9 cellular contexts compared by ENCODE assay signal in genomic region chr15:89999676-90000174, GRCh38. TPM values are rescaled to one million over a fixed set of nuclear protein-coding genes. Genes with fewer than 3 reads are reported as not detected.
DNase-seq lines count a peak whose midpoint lies in the region; ATAC-seq, FAIRE-seq and TF ChIP-seq lines count a peak whose summit lies in the region.
"Had no signal": no experiment of that assay in that cellular context is flagged by ENCODE, and none has a peak within 500 bp of the region (broad histone marks: within the 10 kb centered on the region; RNA-seq: fewer than 3 reads in every experiment).

No MANE protein-coding gene starts in this region.

- H3K9me3 ChIP-seq in right cardiac atrium (ENCODE audit: control insufficient read depth, low read length): no peaks in the 10 kb centered on the region

- no peak overlapping the region; the same call in 1 of the 2 replicates for H2AFZ ChIP-seq in GM23338

- peaks cover 7% of the 10 kb centered on the region; the same call in 2 of the 3 replicates for H3K36me3 Mint-ChIP-seq in GM23338 (ENCODE audit: low read depth)
- H3K36me3 Mint-ChIP-seq in activated naive CD8-positive, alpha-beta T cell treated with anti-CD3 and anti-CD28 coated beads, Interleukin-2, amount 10 ng/mL, durations not matched to agents 7 days and 5 days: peaks cover 4% of the 10 kb centered on the region

- TF ChIP-seq POLR2A in GM12892 (IDR thresholded peaks at IDR 0.05; ENCODE audit: low read depth, low read length): no peak

- no peak for TF ChIP-seq CTCF in GM23338 (conservative IDR thresholded peaks at IDR 0.05; ENCODE audit: low read depth in 2 of 2)

- no peaks in the 10 kb centered on the region for H3K9me2 ChIP-seq in GM23338 (ENCODE audit: insufficient read depth)

- WGBS in right cardiac atrium: 30% methylated on average over 13 of the region's 13 CpGs

- POLR2A ChIA-PET in activated naive CD8-positive, alpha-beta T cell treated with anti-CD3 and anti-CD28 coated beads, Interleukin-2, amount 10 ng/mL, durations not matched to agents 7 days and 5 days (lab: Charles Lee): interaction anchor here (0.6 kb wide), 1 partner anchor 34 kb away, joined by 3 read pairs; no protein-coding TSS in a partner anchor

- intact Hi-C loops in right cardiac atrium (cut with DNase I): loop anchor here (5.0 to 10.0 kb wide), 2 partner anchors 65 to 73 kb away; no protein-coding TSS in a partner anchor

- peaks cover 35% of the 10 kb centered on the region for H3K27me3 Mint-ChIP-seq in GM23338 (ENCODE audit: insufficient read depth, low read depth, poor library complexity)
- H3K27me3 Mint-ChIP-seq in activated naive CD8-positive, alpha-beta T cell treated with anti-CD3 and anti-CD28 coated beads, Interleukin-2, amount 10 ng/mL, durations not matched to agents 7 days and 5 days: peaks cover 10% of the 10 kb centered on the region

- H3K4me3 ChIP-seq in GM23338: peak overlapping the region; percentile 67
- peak overlapping the region; percentile 97 for H3K4me3 ChIP-seq in right cardiac atrium (ENCODE audit: low read length)
- H3K4me3 ChIP-seq in skeletal muscle cell (ENCODE audit: low read depth, low read length): peak overlapping the region; percentile 64

- peak overlapping the region; percentile 82 for H3K4me3 Mint-ChIP-seq in GM23338
- H3K4me3 Mint-ChIP-seq in activated naive CD8-positive, alpha-beta T cell treated with anti-CD3 and anti-CD28 coated beads, Interleukin-2, amount 10 ng/mL, durations not matched to agents 7 days and 5 days: peak overlapping the region; percentile 40

- peaks cover 44% of the 10 kb centered on the region for H3K4me1 Mint-ChIP-seq in GM23338
- H3K4me1 Mint-ChIP-seq in activated naive CD8-positive, alpha-beta T cell treated with anti-CD3 and anti-CD28 coated beads, Interleukin-2, amount 10 ng/mL, durations not matched to agents 7 days and 5 days: peaks cover 21% of the 10 kb centered on the region

- H3K79me2 ChIP-seq in GM23338 (replicated peaks; ENCODE audit: insufficient read depth): peaks cover 24% of the 10 kb centered on the region

- H3F3A ChIP-seq in GM23338 (replicated peaks; ENCODE audit: low read depth): peaks cover 8% of the 10 kb centered on the region; the same call in 1 of the 2 replicates

- H3K27ac ChIP-seq in GM23338 (ENCODE audit: low read depth) (no peak overlapping the region), right cardiac atrium (ENCODE audit: low read length) (peak overlapping the region; percentile 80)

- H3K4me1 ChIP-seq in GM23338 (ENCODE audit: insufficient read depth) (peaks cover 33% of the 10 kb centered on the region), right cardiac atrium (ENCODE audit: control insufficient read depth, insufficient read depth, low read length) (peaks cover 10% of the 10 kb centered on the region)

- H3K27me3 ChIP-seq in GM23338 (ENCODE audit: insufficient read depth): peaks cover 12% of the 10 kb centered on the region
- no peaks in the 10 kb centered on the region for H3K27me3 ChIP-seq in right cardiac atrium (ENCODE audit: control insufficient read depth, insufficient read depth)

- peak overlapping the region; percentile 99 for H3K4me2 ChIP-seq in GM23338

- DNase-seq in GM23338 (ENCODE audit: low spot score) (peak; percentile 90), right cardiac atrium (peak in 2 of 3 donors; percentile 70 to 74), skeletal muscle cell (ENCODE audit: low read depth) (no peak), GM12892 (ENCODE audit: insufficient read length) (no peak), NCI-H187 treated with DMSO at 0.1 percent for 48 hours (lab: John Stamatoyannopoulos, UW) (no peak), SIG-M5 treated with dmso at 0.1 percent for 504 hours (lab: John Stamatoyannopoulos, UW; ENCODE audit: unreplicated experiment) (no peak), GM19239 (ENCODE audit: insufficient read length, low spot score) (no peak)
- no peak for DNase-seq in activated naive CD8-positive, alpha-beta T cell treated with anti-CD3 and anti-CD28 coated beads, Interleukin-2, amount 10 ng/mL, durations not matched to agents 7 days and 5 days
- DNase-seq: stimulated activated CD4-positive, alpha-beta T cell treated with anti-CD3 and anti-CD28 coated beads, Interleukin-4, amount 100 ng/mL, for 24 hours had no signal

- peaks cover 4% of the 10 kb centered on the region; the same call in 1 of the 3 replicates for H3K9me3 Mint-ChIP-seq in GM23338
- H3K9me3 Mint-ChIP-seq in activated naive CD8-positive, alpha-beta T cell treated with anti-CD3 and anti-CD28 coated beads, Interleukin-2, amount 10 ng/mL, durations not matched to agents 7 days and 5 days: no peaks in the 10 kb centered on the region

- H4K20me1 ChIP-seq in GM23338 (replicated peaks; ENCODE audit: insufficient read depth): peaks cover 16% of the 10 kb centered on the region

- no peaks in the 10 kb centered on the region for H3K36me3 ChIP-seq in GM23338 (ENCODE audit: insufficient read depth)

- no peak overlapping the region for H3K27ac Mint-ChIP-seq in GM23338
- H3K27ac Mint-ChIP-seq in activated naive CD8-positive, alpha-beta T cell treated with anti-CD3 and anti-CD28 coated beads, Interleukin-2, amount 10 ng/mL, durations not matched to agents 7 days and 5 days: peak overlapping the region; percentile 56

- peak; percentile 68 for ATAC-seq in GM23338
- no peak for ATAC-seq in activated naive CD8-positive, alpha-beta T cell treated with anti-CD3 and anti-CD28 coated beads, Interleukin-2, amount 10 ng/mL, durations not matched to agents 7 days and 5 days (ENCODE audit: low read depth)
- ATAC-seq in right cardiac atrium: peak; percentile 11 to 42

- no peak for FAIRE-seq in GM12892 (lab: Jason Lieb, UNC)
- no peak for FAIRE-seq in GM19239 (lab: Jason Lieb, UNC)

TF ChIP-seq in GM23338, 12 proteins besides CTCF, POLR2A, EP300 and RAD21 (continues in another document):
- no peak for TF ChIP-seq JUNB (IDR thresholded peaks at IDR 0.05; ENCODE audit: unreplicated experiment)
- TF ChIP-seq CREB1 (CRISPR knock-in tag; IDR thresholded peaks at IDR 0.05; ENCODE audit: low read depth): 0 out of 2 replicates have a peak, but pooled peaks have one; percentile 30
- TF ChIP-seq ETS1 (IDR thresholded peaks at IDR 0.05): 0 out of 2 replicates have a peak, but pooled peaks have one; percentile 14
- TF ChIP-seq NANOG (IDR thresholded peaks at IDR 0.05; ENCODE audit: borderline replicate concordance): no peak
- no peak for TF ChIP-seq ZNF331 (CRISPR knock-in tag; IDR thresholded peaks at IDR 0.05; ENCODE audit: low read depth)

RNA-seq across cellular contexts. Expression of gene ZNF710, which starts 1.4 kb away (rescaled TPM):
- total RNA-seq in GM23338 (2014; rRNA removed; shearing (Covaris generic)): 16.7 and 18.2 TPM in 2 replicates
- 15.9 and 16.0 TPM in 2 replicates for polyA plus RNA-seq in GM23338 (2016; fragmentation: Nextera tagmentation; extraction: Ambion mirVana)
- 10 to 100 TPM; 15.4 to 16.7 TPM for total RNA-seq in activated naive CD8-positive, alpha-beta T cell treated with anti-CD3 and anti-CD28 coated beads, Interleukin-2, amount 10 ng/mL, durations not matched to agents 7 days and 5 days
- total RNA-seq in right cardiac atrium: 10 to 100 TPM in 1 of 4 donors, 1 to 10 TPM in 3; 6.0 to 10.2 (median 8.1) TPM
- polyA plus RNA-seq in right cardiac atrium: 3.4 TPM
- 9.0 TPM for polyA plus RNA-seq in GM12892 (2012; ENCODE audit: missing spikeins)

Comparison
In these comparisons a context has a peak if more than half of its experiments do, and no peak if none do; other contexts are left out.
1. DNase-seq: peak in GM23338 (single experiment) and right cardiac atrium (2 of 3); none in activated naive CD8-positive, alpha-beta T cell treated with anti-CD3 and anti-CD28 coated beads, Interleukin-2, amount 10 ng/mL, durations not matched to agents 7 days and 5 days (single experiment), skeletal muscle cell (single experiment), GM12892 (single experiment), NCI-H187 treated with DMSO at 0.1 percent for 48 hours (single experiment), SIG-M5 treated with dmso at 0.1 percent for 504 hours (single experiment) and GM19239 (single experiment).
2. Peak in every context shown above with its lines, with median percentiles within 50 percentile points of each other: H3K4me3 ChIP-seq.